In the genomic region with DNA sequence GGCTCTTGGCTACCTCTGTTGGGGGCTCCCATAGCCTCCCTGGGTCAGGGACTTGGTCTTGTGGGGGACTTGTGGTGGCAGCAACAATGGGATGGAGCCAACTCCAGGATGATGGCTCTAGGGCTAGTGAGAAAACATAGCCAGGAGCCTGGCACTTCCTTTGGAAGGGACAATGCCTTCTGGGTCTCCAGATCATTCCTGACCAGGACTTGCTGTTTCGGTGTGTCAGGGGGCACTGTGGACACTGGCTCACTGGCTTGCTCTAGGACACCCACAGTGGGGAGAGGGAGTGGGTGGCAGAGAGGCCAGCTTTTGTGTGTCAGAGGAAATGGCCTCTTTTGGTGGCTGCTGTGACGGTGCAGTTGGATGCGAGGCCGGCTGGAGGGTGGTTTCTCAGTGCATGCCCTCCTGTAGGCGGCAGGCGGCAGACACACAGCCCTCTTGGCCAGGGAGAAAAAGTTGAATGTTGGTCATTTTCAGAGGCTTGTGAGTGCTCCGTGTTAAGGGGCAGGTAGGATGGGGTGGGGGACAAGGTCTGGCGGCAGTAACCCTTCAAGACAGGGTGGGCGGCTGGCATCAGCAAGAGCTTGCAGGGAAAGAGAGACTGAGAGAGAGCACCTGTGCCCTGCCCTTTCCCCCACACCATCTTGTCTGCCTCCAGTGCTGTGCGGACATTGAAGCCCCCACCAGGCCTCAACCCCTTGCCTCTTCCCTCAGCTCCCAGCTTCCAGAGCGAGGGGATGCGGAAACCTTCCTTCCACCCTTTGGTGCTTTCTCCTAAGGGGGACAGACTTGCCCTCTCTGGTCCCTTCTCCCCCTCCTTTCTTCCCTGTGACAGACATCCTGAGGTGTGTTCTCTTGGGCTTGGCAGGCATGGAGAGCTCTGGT, we compare ENCODE assay signal across 22 cellular contexts. TPM values are rescaled to one million over a fixed set of nuclear protein-coding genes. Genes with fewer than 3 reads are reported as not detected.
A peak's percentile ranks its signal among the peaks of the same experiment; 100 is the strongest.
DNase-seq lines count a peak whose midpoint lies in the region; ATAC-seq and TF ChIP-seq lines count a peak whose summit lies in the region.
"Had no signal": no experiment of that assay in that cellular context is flagged by ENCODE, and none has a peak within 500 bp of the region (broad histone marks: within the 10 kb centered on the region; RNA-seq: fewer than 3 reads in every experiment).

No MANE protein-coding gene starts in this region.

- H4K91ac ChIP-seq in IMR-90 (ENCODE audit: insufficient read depth, low read depth, low read length): no peak overlapping the region

- H3K36me3 ChIP-seq in BLaER1 treated with 17β-estradiol and CSF1 and Interleukin-3, amounts not matched to agents 10 nM and 100 nM: peaks cover 79 to 98% (median 92%) of the 10 kb centered on the region in 11 experiments
- H3K36me3 ChIP-seq in IMR-90 (ENCODE audit: control insufficient read depth, insufficient read depth, low read length) (peaks cover 96% of the 10 kb centered on the region), left ventricle myocardium inferior (peaks cover 93% of the 10 kb centered on the region), psoas muscle (ENCODE audit: insufficient read depth in 1 of 2, low read depth in 1 of 2) (peaks cover 11 to 97% of the 10 kb centered on the region in 2 donors)

- no peak overlapping the region for H3K4me3 ChIP-seq in BLaER1 treated with 17β-estradiol and CSF1 and Interleukin-3, amounts not matched to agents 10 nM and 100 nM
- no peak overlapping the region for H3K4me3 ChIP-seq in IMR-90 (ENCODE audit: insufficient read depth, low read depth, low read length)
- peak overlapping the region; percentile 9 for H3K4me3 ChIP-seq in left ventricle myocardium inferior
- H3K4me3 ChIP-seq in psoas muscle: no peak overlapping the region
- H3K4me3 ChIP-seq: dorsolateral prefrontal cortex, thoracic aorta had no signal

- H3K27ac ChIP-seq in BLaER1 treated with 17β-estradiol and CSF1 and Interleukin-3, amounts not matched to agents 10 nM and 100 nM: peak overlapping the region in 2 of 11 experiments; percentile 16 to 39; a peak in 2 of 22 replicates
- H3K27ac ChIP-seq in IMR-90 (ENCODE audit: insufficient read depth, low read length) (no peak overlapping the region), left ventricle myocardium inferior (replicated peaks) (peak overlapping the region; percentile 98), psoas muscle (peak overlapping the region; percentile 99)
- H3K27ac ChIP-seq: dorsolateral prefrontal cortex, thoracic aorta had no signal

- no peak overlapping the region for H4K5ac ChIP-seq in IMR-90 (ENCODE audit: low read depth, low read length)

- H3K14ac ChIP-seq in IMR-90 (replicated peaks; ENCODE audit: low read depth, low read length): no peak overlapping the region

- peaks cover 60 to 98% (median 84%) of the 10 kb centered on the region in 10 experiments for H3K4me1 ChIP-seq in BLaER1 treated with 17β-estradiol and CSF1 and Interleukin-3, amounts not matched to agents 10 nM and 100 nM
- peaks cover 19% of the 10 kb centered on the region for H3K4me1 ChIP-seq in IMR-90 (ENCODE audit: control insufficient read depth, insufficient read depth, low read length)
- peaks cover 99% of the 10 kb centered on the region for H3K4me1 ChIP-seq in left ventricle myocardium inferior
- peaks cover 62% of the 10 kb centered on the region for H3K4me1 ChIP-seq in psoas muscle

- WGBS in IMR-90 (ENCODE audit: extremely low coverage in 2 of 2, insufficient read length in 1 of 2), 2 experiments: 88% methylated on average over 3 of the region's 12 CpGs; no CpG with 5 or more reads in 1 of the 2 experiments
- 89 to 92% (median 91%) methylated on average over 12 of the region's 12 CpGs for WGBS in psoas muscle, 3 donors

- H2BK15ac ChIP-seq in IMR-90 (ENCODE audit: low read depth, low read length): no peak overlapping the region

- intact Hi-C loops in IMR-90 (cut with micrococcal nuclease): no loop called here
- intact Hi-C loops in left ventricle myocardium inferior (cut with micrococcal nuclease): no loop called here
- intact Hi-C loops in psoas muscle (cut with DNase I): no loop called here

- H3K56ac ChIP-seq in IMR-90 (ENCODE audit: extremely low read depth, insufficient read depth, low read length): no peak overlapping the region

- H2BK5ac ChIP-seq in IMR-90 (ENCODE audit: low read depth, low read length, poor library complexity, severe bottlenecking): no peak overlapping the region

- no peak overlapping the region for H2BK120ac ChIP-seq in IMR-90 (ENCODE audit: low read depth, low read length)

- ATAC-seq in IMR-90 (ENCODE audit: low read depth) (no peak), psoas muscle (no peak), HG02642 (IDR thresholded peaks at IDR 0.05; ENCODE audit: poor library complexity, unreplicated experiment) (no peak)
- ATAC-seq: activated T-cell treated with anti-CD3 and anti-CD28 coated beads, Interleukin-2, amount 50 U/mL, for 4 hours had no signal

- dilution Hi-C loops in IMR-90 (cut with HindIII; ENCODE audit: low sequenced_read_pairs, unreplicated experiment): no loop called here

- H2BK20ac ChIP-seq in IMR-90 (ENCODE audit: low read depth, low read length): no peak overlapping the region

- no peak for DNase-seq in IMR-90
- DNase-seq in left ventricle myocardium inferior: no peak
- DNase-seq in psoas muscle: no peak
- no peak for DNase-seq in A172 (ENCODE audit: low spot score)
- DNase-seq in stimulated activated CD4-positive, alpha-beta T cell treated with anti-CD3 and anti-CD28 coated beads, Interleukin-4, amount 100 ng/mL, for 24 hours: no peak
- DNase-seq in activated CD8-positive, alpha-beta memory T cell treated with anti-CD3 and anti-CD28 coated beads, Interleukin-2, amount 50 U/mL, for 4 hours: no peak
- DNase-seq: activated CD4-positive, CD25-positive, alpha-beta regulatory T cell treated with anti-CD3 and anti-CD28 coated beads, Interleukin-2, amount 50 U/mL, for 72 hours; activated naive CD4-positive, alpha-beta T cell; activated T-cell treated with anti-CD3 and anti-CD28 coated beads, Interleukin-2, amount 50 U/mL, for 4 hours; amniotic stem cell; central memory CD4-positive, alpha-beta T cell; DMS79 treated with DMSO at 0.1 percent for 48 hours; dorsolateral prefrontal cortex; foreskin melanocyte; islet precursor cell; Karpas-422; NCI-H1930; occipital lobe; SIG-M5 had no signal

- no peak overlapping the region for H4K8ac ChIP-seq in IMR-90 (ENCODE audit: low read depth in 2 of 2, low read length in 2 of 2)

- no peaks in the 10 kb centered on the region for H3K27me3 ChIP-seq in BLaER1 treated with 17β-estradiol and CSF1 and Interleukin-3, amounts not matched to agents 10 nM and 100 nM
- H3K27me3 ChIP-seq in IMR-90 (ENCODE audit: control insufficient read depth, insufficient read depth, low read length) (no peaks in the 10 kb centered on the region), left ventricle myocardium inferior (ENCODE audit: low read depth) (no peaks in the 10 kb centered on the region), psoas muscle (ENCODE audit: insufficient read depth in 3 of 3, low read length in 2 of 3) (no peaks in the 10 kb centered on the region)
- H3K27me3 ChIP-seq: dorsolateral prefrontal cortex had no signal

- in situ Hi-C loops in IMR-90 (cut with MboI; ENCODE audit: low sequenced_read_pairs): no loop called here

- no peak overlapping the region for H2AFZ ChIP-seq in IMR-90 (replicated peaks; ENCODE audit: low read length, poor library complexity)

- H4K20me1 ChIP-seq in BLaER1 treated with 17β-estradiol and CSF1 and Interleukin-3, amounts not matched to agents 10 nM and 100 nM: peaks cover 100% of the 10 kb centered on the region in 11 experiments
- H4K20me1 ChIP-seq in IMR-90 (ENCODE audit: insufficient read depth, low read length): peaks cover 100% of the 10 kb centered on the region

- CTCF ChIA-PET in IMR-90 (lab: Yijun Ruan, JAX): no interaction called here

- TF ChIP-seq RAD21 in IMR-90 (IDR thresholded peaks at IDR 0.05; ENCODE audit: low read length): no peak

- peak overlapping the region in 4 of 11 experiments; percentile 2 to 16 (median 10); a peak in 2 of 22 replicates for H3K4me2 ChIP-seq in BLaER1 treated with 17β-estradiol and CSF1 and Interleukin-3, amounts not matched to agents 10 nM and 100 nM
- H3K4me2 ChIP-seq in IMR-90 (ENCODE audit: low read depth, low read length): no peak overlapping the region

- no peak overlapping the region for H3K18ac ChIP-seq in IMR-90 (ENCODE audit: low read depth, low read length)

- no peak overlapping the region for H3K23ac ChIP-seq in IMR-90 (ENCODE audit: low read depth, low read length)

- peaks cover 32% of the 10 kb centered on the region for H3K9me1 ChIP-seq in IMR-90 (ENCODE audit: insufficient read depth, low read length)

- POLR2A ChIA-PET in IMR-90 (lab: Charles Lee; ENCODE audit: unreplicated experiment): no interaction called here

- no peak overlapping the region for H3K4ac ChIP-seq in IMR-90 (ENCODE audit: low read depth, low read length)

- TF ChIP-seq CTCF in IMR-90 (conservative IDR thresholded peaks at IDR 0.05; ENCODE audit: low read depth, low read length) (no peak), left ventricle myocardium inferior (IDR thresholded peaks at IDR 0.05; ENCODE audit: borderline replicate concordance) (no peak), psoas muscle (IDR thresholded peaks at IDR 0.05) (no peak)

- peak overlapping the region in 8 of 11 experiments; percentile 0 to 48 (median 20); a peak in 5 of 22 replicates for H3K9ac ChIP-seq in BLaER1 treated with 17β-estradiol and CSF1 and Interleukin-3, amounts not matched to agents 10 nM and 100 nM
- no peak overlapping the region for H3K9ac ChIP-seq in IMR-90 (ENCODE audit: low read depth, low read length)

- H3K9me3 ChIP-seq in BLaER1 treated with 17β-estradiol and CSF1 and Interleukin-3, amounts not matched to agents 10 nM and 100 nM (replicated peaks in 1 of 11): no peaks in the 10 kb centered on the region
- no peaks in the 10 kb centered on the region for H3K9me3 ChIP-seq in IMR-90 (ENCODE audit: control insufficient read depth, insufficient read depth, low read length)
- no peaks in the 10 kb centered on the region for H3K9me3 ChIP-seq in left ventricle myocardium inferior (replicated peaks)
- no peaks in the 10 kb centered on the region for H3K9me3 ChIP-seq in psoas muscle
- H3K9me3 ChIP-seq: thoracic aorta had no signal

- no peak overlapping the region for H2AK5ac ChIP-seq in IMR-90 (ENCODE audit: low read depth, low read length)

- peak; percentile 16 for TF ChIP-seq POLR2A in IMR-90 (IDR thresholded peaks at IDR 0.05; ENCODE audit: low read depth, low read length)

- H2AK9ac ChIP-seq in IMR-90 (replicated peaks; ENCODE audit: low read depth, low read length, poor library complexity): no peak overlapping the region

- BruUV-seq in IMR-90 (replicated peaks; lab: Mats Ljungman, UMichigan): no TSS peak

- H3K79me1 ChIP-seq in IMR-90 (ENCODE audit: low read depth in 1 of 2, low read length in 2 of 2): peaks cover 62 to 89% of the 10 kb centered on the region in 2 experiments

RNA-seq across cellular contexts. Expression of gene VEGFA, which starts 9.2 kb away (rescaled TPM):
- 156 and 190 TPM in 2 replicates for total RNA-seq in IMR-90 (2012; rRNA removed)
- 211 and 234 TPM in 2 replicates for polyA plus RNA-seq in IMR-90 (2012; rRNA removed)
- polyA plus RNA-seq in IMR-90 (2012; cell fraction: cytosol; rRNA removed): 69.3 and 213 TPM in 2 replicates
- 853 and 1,420 TPM in 2 replicates for polyA plus RNA-seq in IMR-90 (2012; cell fraction: nucleus; rRNA removed; ENCODE audit: low replicate concordance)
- total RNA-seq in left ventricle myocardium inferior: 359 TPM
- total RNA-seq in psoas muscle: 100 to 1,000 TPM; 132 to 345 (median 208) TPM
- 100 to 1,000 TPM in 1 of 3 donors, 10 to 100 TPM in 2; 78.1 to 125 (median 88.3) TPM for polyA plus RNA-seq in psoas muscle
- 29.0 and 35.2 TPM in 2 replicates for total RNA-seq in A172 (2014; rRNA removed; shearing (Covaris generic))
